1 cellular context compared by ENCODE assay signal in genomic region chr15:67154249-67154648, GRCh38.
TF ChIP-seq lines count a peak whose summit lies in the region.

No MANE protein-coding gene starts in this region.

TF ChIP-seq in H1, 55 proteins besides CTCF, POLR2A, EP300 and RAD21 (continued from another document):
- no peak for TF ChIP-seq ATF2 (IDR thresholded peaks at IDR 0.05; ENCODE audit: low read length)
- no peak for TF ChIP-seq MAFK (IDR thresholded peaks at IDR 0.05; ENCODE audit: low read depth, low read length)
- no peak for TF ChIP-seq TAF1 (IDR thresholded peaks at IDR 0.05; ENCODE audit: low read depth, low read length)
- TF ChIP-seq CHD2 (IDR thresholded peaks at IDR 0.05; ENCODE audit: low read length), result no peak
- no peak for TF ChIP-seq TCF12 (IDR thresholded peaks at IDR 0.05; ENCODE audit: low read depth, low read length)
- no peak for TF ChIP-seq EGR1 (IDR thresholded peaks at IDR 0.05; ENCODE audit: borderline replicate concordance, low read depth, low read length)
- TF ChIP-seq SIRT6 (IDR thresholded peaks at IDR 0.05; ENCODE audit: low read length), result no peak
- no peak for TF ChIP-seq ATF3 (IDR thresholded peaks at IDR 0.05; ENCODE audit: insufficient read depth, low read depth, low read length)
- no peak for TF ChIP-seq CHD7 (IDR thresholded peaks at IDR 0.05; ENCODE audit: insufficient replicate concordance, low read length)
- TF ChIP-seq SP4 (IDR thresholded peaks at IDR 0.05; ENCODE audit: low read length), result no peak
